Comparison of ENCODE assay signal across 11 cellular contexts in genomic region chr16:66926171-66926570, GRCh38. TPM values are rescaled to one million over a fixed set of nuclear protein-coding genes. Genes with fewer than 3 reads are reported as not detected.
DNase-seq lines count a peak whose midpoint lies in the region; ATAC-seq, FAIRE-seq and TF ChIP-seq lines count a peak whose summit lies in the region.
"Had no signal": no experiment of that assay in that cellular context is flagged by ENCODE, and none has a peak within 500 bp of the region (broad histone marks: within the 10 kb centered on the region; RNA-seq: fewer than 3 reads in every experiment).

No MANE protein-coding gene starts in this region.

- H3K4me3 Mint-ChIP-seq in activated T-cell treated with anti-CD3 and anti-CD28 coated beads, Interleukin-2, amount 50 U/mL, for 72 hours, result peak overlapping the region in 1 of 2 donors; percentile 75

- H3K9me3 ChIP-seq in right cardiac atrium (ENCODE audit: control insufficient read depth, low read length) (no peaks in the 10 kb centered on the region), skeletal muscle satellite cell (replicated peaks; ENCODE audit: low read length) (no peaks in the 10 kb centered on the region)

- intact Hi-C loops in right cardiac atrium (cut with DNase I), result no loop called here

- no peaks in the 10 kb centered on the region for H3K9me3 Mint-ChIP-seq in activated T-cell treated with anti-CD3 and anti-CD28 coated beads, Interleukin-2, amount 50 U/mL, for 72 hours
- H3K9me3 Mint-ChIP-seq: activated B cell treated with CpG ODN at 0.5 μM for 24 hours had no signal

- H3K9ac ChIP-seq in skeletal muscle satellite cell (ENCODE audit: low read depth, low read length), result peak overlapping the region; percentile 27
- H3K9ac ChIP-seq: parathyroid adenoma had no signal

- no peak for FAIRE-seq in GM12892 (lab: Jason Lieb, UNC)
- FAIRE-seq: G401.6 had no signal

- H3K27ac Mint-ChIP-seq in activated T-cell treated with anti-CD3 and anti-CD28 coated beads, Interleukin-2, amount 50 U/mL, for 72 hours, result no peak overlapping the region
- H3K27ac Mint-ChIP-seq: activated B cell treated with CpG ODN at 0.5 μM for 24 hours had no signal

- H3K4me1 ChIP-seq in right cardiac atrium (ENCODE audit: control insufficient read depth, insufficient read depth, low read length) (peaks cover 6% of the 10 kb centered on the region), skeletal muscle satellite cell (ENCODE audit: control insufficient read depth, insufficient read depth, low read length) (peaks cover 49% of the 10 kb centered on the region)

- TF ChIP-seq POLR2A in GM12892 (IDR thresholded peaks at IDR 0.05; ENCODE audit: low read depth, low read length), result no peak

- no peaks in the 10 kb centered on the region for H3K36me3 ChIP-seq in skeletal muscle satellite cell (ENCODE audit: insufficient read depth, low read length)

- H3K27ac ChIP-seq in angular gyrus (ENCODE audit: low read depth, low read length), result peak overlapping the region; percentile 63
- H3K27ac ChIP-seq in right cardiac atrium (ENCODE audit: low read length), result peak overlapping the region; percentile 86

- H3K4me3 ChIP-seq in right cardiac atrium (ENCODE audit: low read length), result peak overlapping the region; percentile 67
- H3K4me3 ChIP-seq in skeletal muscle satellite cell (ENCODE audit: low read length), result no peak overlapping the region

- 38% methylated on average over 3 of the region's 3 CpGs for WGBS in right cardiac atrium

- peaks cover 21% of the 10 kb centered on the region for H3K27me3 Mint-ChIP-seq in activated T-cell treated with anti-CD3 and anti-CD28 coated beads, Interleukin-2, amount 50 U/mL, for 72 hours (ENCODE audit: low read depth)

- H3K4me2 ChIP-seq in skeletal muscle satellite cell (ENCODE audit: low read length), result no peak overlapping the region

- ATAC-seq in right cardiac atrium (peak; percentile 13 to 23), GM21737 (IDR thresholded peaks at IDR 0.05; ENCODE audit: unreplicated experiment) (no peak)
- ATAC-seq in activated T-cell treated with anti-CD3 and anti-CD28 coated beads, Interleukin-2, amount 50 U/mL, for 72 hours (replicated peaks in 1 of 2), result no peak

- H3K36me3 Mint-ChIP-seq in activated T-cell treated with anti-CD3 and anti-CD28 coated beads, Interleukin-2, amount 50 U/mL, for 72 hours (ENCODE audit: insufficient read depth in 2 of 2), result no peaks in the 10 kb centered on the region

- peaks cover 21% of the 10 kb centered on the region for H3K4me1 Mint-ChIP-seq in activated T-cell treated with anti-CD3 and anti-CD28 coated beads, Interleukin-2, amount 50 U/mL, for 72 hours (ENCODE audit: low read depth)

- DNase-seq in EL (peak; percentile 21), right cardiac atrium (peak in 2 of 3 donors; percentile 76 to 78), UCSD-AML1 (lab: John Stamatoyannopoulos, UW; ENCODE audit: unreplicated experiment) (no peak), GM12892 (ENCODE audit: insufficient read length) (no peak)
- no peak for DNase-seq in activated T-cell treated with anti-CD3 and anti-CD28 coated beads, Interleukin-2, amount 50 U/mL, for 72 hours
- DNase-seq: activated B cell treated with CpG ODN at 0.5 μM for 24 hours had no signal

- no peaks in the 10 kb centered on the region for H3K27me3 ChIP-seq in right cardiac atrium (ENCODE audit: control insufficient read depth, insufficient read depth)
- peaks cover 11% of the 10 kb centered on the region for H3K27me3 ChIP-seq in skeletal muscle satellite cell (ENCODE audit: control insufficient read depth, insufficient read depth, low read length)

RNA-seq across cellular contexts. Expression of gene RRAD, which starts 0.8 kb away (rescaled TPM):
- total RNA-seq in right cardiac atrium, result 100 to 1,000 TPM; 135 to 299 (median 142) TPM
- 375 TPM for polyA plus RNA-seq in right cardiac atrium
- total RNA-seq in skeletal muscle satellite cell (2012; rRNA removed), result 3.0 and 5.9 TPM in 2 replicates
- polyA plus RNA-seq in GM12892 (2012; ENCODE audit: missing spikeins), result 0.66 TPM
- total RNA-seq in activated T-cell treated with anti-CD3 and anti-CD28 coated beads, Interleukin-2, amount 50 U/mL, for 72 hours, result 1 to 10 TPM; 1.6 to 3.1 TPM
- total RNA-seq: activated B cell treated with CpG ODN at 0.5 μM for 24 hours had no signal

RNA-seq across cellular contexts. Expression of gene CDH16, which starts 7.5 kb away (rescaled TPM):
- under 1 TPM; 0.38 to 0.97 (median 0.65) TPM for total RNA-seq in right cardiac atrium
- polyA plus RNA-seq in right cardiac atrium, result 0.50 TPM
- not detected in 2 replicates for total RNA-seq in skeletal muscle satellite cell (2012; rRNA removed)
- polyA plus RNA-seq in GM12892 (2012; ENCODE audit: missing spikeins), result not detected
- total RNA-seq in activated T-cell treated with anti-CD3 and anti-CD28 coated beads, Interleukin-2, amount 50 U/mL, for 72 hours, result not detected
- total RNA-seq: activated B cell treated with CpG ODN at 0.5 μM for 24 hours had no signal

RNA-seq across cellular contexts. Expression of gene CIAO2B, which starts 8.0 kb away (rescaled TPM):
- total RNA-seq in right cardiac atrium, result 100 to 1,000 TPM in 2 of 4 donors, 10 to 100 TPM in 2; 82.8 to 104 (median 100) TPM
- polyA plus RNA-seq in right cardiac atrium, result 239 TPM
- total RNA-seq in skeletal muscle satellite cell (2012; rRNA removed), result 180 and 183 TPM in 2 replicates
- 116 TPM for polyA plus RNA-seq in GM12892 (2012; ENCODE audit: missing spikeins)
- 100 to 1,000 TPM; 145 to 167 TPM for total RNA-seq in activated T-cell treated with anti-CD3 and anti-CD28 coated beads, Interleukin-2, amount 50 U/mL, for 72 hours

RNA-seq across cellular contexts. Expression of gene CES2, which starts 9.1 kb away (rescaled TPM):
- total RNA-seq in right cardiac atrium, result 10 to 100 TPM; 32.4 to 47.6 (median 37.1) TPM
- 46.1 TPM for polyA plus RNA-seq in right cardiac atrium
- total RNA-seq in skeletal muscle satellite cell (2012; rRNA removed), result 24.2 and 27.9 TPM in 2 replicates
- polyA plus RNA-seq in GM12892 (2012; ENCODE audit: missing spikeins), result 8.7 TPM
- 10 to 100 TPM; 28.7 to 33.3 TPM for total RNA-seq in activated T-cell treated with anti-CD3 and anti-CD28 coated beads, Interleukin-2, amount 50 U/mL, for 72 hours

RNA-seq across cellular contexts. Expression of gene CES3, which starts 34.9 kb away (rescaled TPM):
- total RNA-seq in right cardiac atrium, result 1 to 10 TPM in 2 of 4 donors, under 1 TPM in 2; 0.88 to 1.3 (median 0.98) TPM
- 0.48 TPM for polyA plus RNA-seq in right cardiac atrium
- total RNA-seq in skeletal muscle satellite cell (2012; rRNA removed), result under 0.01 TPM in 1 of 2 replicates, not detected in the other
- polyA plus RNA-seq in GM12892 (2012; ENCODE audit: missing spikeins), result 0.87 TPM
- total RNA-seq in activated T-cell treated with anti-CD3 and anti-CD28 coated beads, Interleukin-2, amount 50 U/mL, for 72 hours, result 10 to 100 TPM in 1 of 2 donors, 1 to 10 TPM in 1; 6.9 to 11.5 TPM

Comparison
In these comparisons a context has a peak if more than half of its experiments do, and no peak if none do; other contexts are left out.
1. DNase-seq: peak in EL (single experiment) and right cardiac atrium (2 of 3); none in UCSD-AML1 (single experiment), GM12892 (single experiment) and activated T-cell treated with anti-CD3 and anti-CD28 coated beads, Interleukin-2, amount 50 U/mL, for 72 hours (0 of 2).
2. ATAC-seq: peak in right cardiac atrium (2 of 2); none in GM21737 (single experiment) and activated T-cell treated with anti-CD3 and anti-CD28 coated beads, Interleukin-2, amount 50 U/mL, for 72 hours (0 of 2).
3. RNA of gene RRAD, which starts 0.8 kb away (total RNA-seq): 135 to 299 TPM in right cardiac atrium; 1.6 to 3.1 TPM in activated T-cell treated with anti-CD3 and anti-CD28 coated beads, Interleukin-2, amount 50 U/mL, for 72 hours; every median in the first group is over 10 times any median in the second.